8 cellular contexts compared by ENCODE assay signal in the genomic region with DNA sequence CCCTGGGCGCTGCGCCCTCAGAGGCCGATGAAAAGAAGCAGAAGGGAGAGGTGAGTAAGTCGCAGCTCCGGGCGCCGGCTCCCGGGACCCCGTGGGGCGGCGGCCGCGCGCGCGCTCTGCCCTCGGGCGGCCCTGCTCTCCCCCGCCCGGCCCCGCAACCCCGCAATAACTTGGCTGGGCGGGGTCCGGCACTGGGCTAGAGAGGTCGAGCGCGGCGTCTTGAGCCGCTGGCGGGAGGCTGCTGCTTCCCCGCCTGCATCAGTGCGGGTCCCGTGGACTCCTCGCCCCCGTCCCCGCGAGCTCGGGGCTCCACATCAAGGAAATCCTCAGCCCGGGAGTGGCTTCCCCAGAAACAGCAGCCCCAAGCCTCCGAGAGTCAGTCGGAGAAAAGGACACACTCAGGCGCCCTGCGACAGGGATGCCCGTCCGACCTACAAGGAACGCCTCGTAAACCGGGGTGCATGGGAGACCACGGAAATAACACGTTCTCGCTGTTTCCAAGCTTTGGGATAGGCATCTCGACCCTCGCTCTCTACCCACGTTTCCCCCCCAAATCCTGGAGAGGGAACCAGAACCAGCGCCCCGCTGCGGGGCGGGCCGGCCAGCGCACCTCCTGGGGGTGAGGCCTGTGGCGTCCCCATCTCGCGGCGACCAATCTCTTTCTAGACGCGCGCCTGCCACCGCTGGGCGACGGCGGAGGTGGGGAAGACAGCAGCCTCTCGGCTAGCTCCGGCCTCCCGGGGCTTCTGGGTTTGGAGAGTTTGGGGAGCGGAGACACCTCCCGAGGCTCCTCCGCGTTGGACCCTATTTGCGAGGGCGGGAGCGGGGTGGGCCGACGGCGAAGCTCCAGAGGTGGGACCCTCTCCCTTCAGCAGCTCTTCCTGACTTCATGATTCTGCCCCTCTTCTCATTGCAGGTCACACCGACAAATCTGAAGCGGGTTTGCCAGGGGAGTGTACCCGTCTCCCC. TPM values are rescaled to one million over a fixed set of nuclear protein-coding genes. Genes with fewer than 3 reads are reported as not detected.
DNase-seq lines count a peak whose midpoint lies in the region; ATAC-seq and TF ChIP-seq lines count a peak whose summit lies in the region.

No MANE protein-coding gene starts in this region.

- H3K4me3 Mint-ChIP-seq in IgD-negative memory B cell = peak overlapping the region; percentile 95 to 98 (median 97)
- H3K4me3 Mint-ChIP-seq in activated naive CD8-positive, alpha-beta T cell = peak overlapping the region; percentile 94

- peaks cover 18 to 29% (median 24%) of the 10 kb centered on the region in 3 donors for H3K4me1 Mint-ChIP-seq in IgD-negative memory B cell
- H3K4me1 Mint-ChIP-seq in activated naive CD8-positive, alpha-beta T cell (ENCODE audit: low read depth) = peaks cover 24% of the 10 kb centered on the region

- peak overlapping the region; percentile 94 to 96 (median 94) for H3K27ac Mint-ChIP-seq in IgD-negative memory B cell
- peak overlapping the region; percentile 95 for H3K27ac Mint-ChIP-seq in activated naive CD8-positive, alpha-beta T cell

- H3K9me3 Mint-ChIP-seq in IgD-negative memory B cell = no peaks in the 10 kb centered on the region
- H3K9me3 Mint-ChIP-seq in activated naive CD8-positive, alpha-beta T cell (ENCODE audit: low read depth) = no peaks in the 10 kb centered on the region

- intact Hi-C loops in left ventricle myocardium superior (cut with micrococcal nuclease) = no loop called here

- in situ Hi-C loops in Caki2 (cut with HindIII; ENCODE audit: low pct_unique_long_range_greater_than_20kb, low sequenced_read_pairs) = no loop called here

- H3K27me3 Mint-ChIP-seq in IgD-negative memory B cell = no peaks in the 10 kb centered on the region
- no peaks in the 10 kb centered on the region for H3K27me3 Mint-ChIP-seq in activated naive CD8-positive, alpha-beta T cell

- ATAC-seq in GM21390 (IDR thresholded peaks at IDR 0.05; ENCODE audit: unreplicated experiment) (peak; percentile 42), SK-N-SH treated with all-trans-retinoic acid at 6 μM for 48 hours (peak; percentile 50), left ventricle myocardium superior (peak; percentile 57), GM18858 (IDR thresholded peaks at IDR 0.05; ENCODE audit: unreplicated experiment) (no peak)

- peak; percentile 81 for DNase-seq in Caki2 (ENCODE audit: low read depth)
- DNase-seq in left ventricle myocardium superior = peak; percentile 83
- DNase-seq in retina = peak; percentile 88

- peaks cover 3% of the 10 kb centered on the region for H3K36me3 Mint-ChIP-seq in IgD-negative memory B cell
- peaks cover 3% of the 10 kb centered on the region for H3K36me3 Mint-ChIP-seq in activated naive CD8-positive, alpha-beta T cell

TF ChIP-seq in SK-N-SH treated with all-trans-retinoic acid at 6 μM for 48 hours, 23 proteins besides CTCF, POLR2A, EP300 and RAD21:
- TF ChIP-seq RARB (CRISPR knock-in tag; IDR thresholded peaks at IDR 0.05) = no peak
- no peak for TF ChIP-seq ARNTL (CRISPR knock-in tag; IDR thresholded peaks at IDR 0.05; ENCODE audit: borderline replicate concordance, low read depth)
- no peak for TF ChIP-seq TCF4 (CRISPR knock-in tag; IDR thresholded peaks at IDR 0.05; ENCODE audit: borderline replicate concordance)

RNA-seq across cellular contexts. Expression of a gene that starts 0.8 kb away (rescaled TPM):
- total RNA-seq in Caki2 (2014; rRNA removed; shearing (Covaris generic); ENCODE audit: low replicate concordance) = 19.3 and 27.6 TPM in 2 replicates
- 11.7 TPM for polyA plus RNA-seq in IgD-negative memory B cell
- 6.4 TPM for total RNA-seq in left ventricle myocardium superior

RNA-seq across cellular contexts. Expression of a gene that starts 0.9 kb away (rescaled TPM):
- 113 and 134 TPM in 2 replicates for total RNA-seq in Caki2 (2014; rRNA removed; shearing (Covaris generic); ENCODE audit: low replicate concordance)
- polyA plus RNA-seq in IgD-negative memory B cell = 29.4 TPM
- 40.1 TPM for total RNA-seq in left ventricle myocardium superior

RNA-seq across cellular contexts. Expression of a gene that starts 21.8 kb away (rescaled TPM):
- total RNA-seq in Caki2 (2014; rRNA removed; shearing (Covaris generic); ENCODE audit: low replicate concordance) = 34.5 and 55.9 TPM in 2 replicates
- 8.6 TPM for polyA plus RNA-seq in IgD-negative memory B cell
- total RNA-seq in left ventricle myocardium superior = 31.5 TPM

RNA-seq across cellular contexts. Expression of a gene that starts 25.3 kb away (rescaled TPM):
- total RNA-seq in Caki2 (2014; rRNA removed; shearing (Covaris generic); ENCODE audit: low replicate concordance) = 15.8 and 17.3 TPM in 2 replicates
- not detected for polyA plus RNA-seq in IgD-negative memory B cell
- 8.3 TPM for total RNA-seq in left ventricle myocardium superior

RNA-seq across cellular contexts. Expression of a gene that starts 55.1 kb away (rescaled TPM):
- 0.95 and 6.6 TPM in 2 replicates for total RNA-seq in Caki2 (2014; rRNA removed; shearing (Covaris generic); ENCODE audit: low replicate concordance)
- not detected for polyA plus RNA-seq in IgD-negative memory B cell
- 104 TPM for total RNA-seq in left ventricle myocardium superior
